In the genomic region with DNA sequence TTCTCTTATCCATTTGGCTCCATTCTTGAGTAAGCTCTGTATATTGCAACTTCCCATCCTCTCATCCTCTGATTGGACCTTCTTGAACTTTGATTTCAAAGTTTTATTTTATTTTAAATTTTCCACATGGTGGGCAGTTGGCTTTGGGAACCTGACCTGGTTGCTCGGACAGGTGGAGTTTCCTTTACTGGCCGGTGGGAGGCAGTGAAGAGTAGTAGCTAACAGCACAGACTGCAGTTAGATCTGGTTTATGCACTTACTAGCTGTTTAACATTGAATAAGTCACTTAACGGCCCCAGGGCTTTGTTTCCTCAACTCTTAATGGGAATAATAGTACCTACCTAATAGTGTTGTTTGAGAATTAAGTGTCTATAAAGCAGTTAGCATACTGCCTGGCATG, we compare ENCODE assay signal across 12 cellular contexts.
DNase-seq lines count a peak whose midpoint lies in the region; ATAC-seq and TF ChIP-seq lines count a peak whose summit lies in the region.
"Had no signal": no experiment of that assay in that cellular context is flagged by ENCODE, and none has a peak within 500 bp of the region (broad histone marks: within the 10 kb centered on the region; RNA-seq: fewer than 3 reads in every experiment).

No MANE protein-coding gene starts in this region.

- no peak overlapping the region for H3K23ac ChIP-seq in H9 (ENCODE audit: insufficient read length, low read depth, low read length)

- H3K4me1 Mint-ChIP-seq in H9, result peaks cover 10 to 17% of the 10 kb centered on the region in 2 experiments
- no peaks in the 10 kb centered on the region for H3K4me1 Mint-ChIP-seq in stimulated activated naive B cell treated with anti-CD40 and anti-IgM and Interleukin-4, amounts not matched to agents 10 μg/mL and 1 μg/mL and 100 μg/mL, for 72 hours
- H3K4me1 Mint-ChIP-seq: activated CD4-positive, alpha-beta T cell treated with anti-CD3 and anti-CD28 coated beads, Interleukin-2, amount 10 ng/mL, durations not matched to agents 7 days and 5 days had no signal

- WGBS in H9 (ENCODE audit: extremely low coverage, insufficient read length, low lambda C conversion rate), result no CpG with 5 or more reads among the region's 3 CpGs

- H3K27ac ChIP-seq in H9 (ENCODE audit: insufficient read length, low read depth, low read length), result no peak overlapping the region
- H3K27ac ChIP-seq in WERI-Rb-1, result no peak overlapping the region
- H3K27ac ChIP-seq in Karpas-422 (ENCODE audit: low read length), result no peak overlapping the region
- H3K27ac ChIP-seq: thoracic aorta had no signal

- no peak overlapping the region for H4K5ac ChIP-seq in H9 (ENCODE audit: insufficient read length, low read depth, low read length)

- H3K56ac ChIP-seq in H9 (ENCODE audit: insufficient read length, low read depth, low read length), result no peak overlapping the region

- no peak overlapping the region for H2BK15ac ChIP-seq in H9 (ENCODE audit: low read depth, low read length)

- H3K4me1 ChIP-seq in H9 (ENCODE audit: insufficient read depth, low read length), result no peaks in the 10 kb centered on the region; the same call in 1 of the 2 replicates
- H3K4me1 ChIP-seq in Karpas-422 (ENCODE audit: low read length), result no peaks in the 10 kb centered on the region

- H3K14ac ChIP-seq in H9 (ENCODE audit: insufficient read depth, low read length), result no peak overlapping the region

- no peak overlapping the region for H2BK5ac ChIP-seq in H9 (ENCODE audit: insufficient read length, low read length)

- ATAC-seq in GM19035 (IDR thresholded peaks at IDR 0.05; ENCODE audit: unreplicated experiment), result no peak
- no peak for ATAC-seq in stimulated activated naive B cell treated with anti-CD40 and anti-IgM and Interleukin-4, amounts not matched to agents 10 μg/mL and 1 μg/mL and 100 μg/mL, for 72 hours (replicated peaks)

- H3K9ac ChIP-seq in H9 (ENCODE audit: extremely low read depth, insufficient read length, low read length) (no peak overlapping the region), Karpas-422 (ENCODE audit: low read length) (no peak overlapping the region)

- no peaks in the 10 kb centered on the region for H4K20me1 ChIP-seq in H9 (ENCODE audit: control insufficient read depth, insufficient read depth, insufficient read length)
- no peaks in the 10 kb centered on the region for H4K20me1 ChIP-seq in Karpas-422 (ENCODE audit: insufficient read depth, low read depth, low read length)

- no peak overlapping the region for H4K91ac ChIP-seq in H9 (ENCODE audit: insufficient read length, low read depth, low read length)

- no peak overlapping the region for H3K27ac Mint-ChIP-seq in H9
- no peak overlapping the region for H3K27ac Mint-ChIP-seq in stimulated activated naive B cell treated with anti-CD40 and anti-IgM and Interleukin-4, amounts not matched to agents 10 μg/mL and 1 μg/mL and 100 μg/mL, for 72 hours
- H3K27ac Mint-ChIP-seq: activated CD4-positive, alpha-beta T cell treated with anti-CD3 and anti-CD28 coated beads, Interleukin-2, amount 10 ng/mL, durations not matched to agents 7 days and 5 days had no signal

- no peaks in the 10 kb centered on the region for H3K36me3 Mint-ChIP-seq in H9 (ENCODE audit: insufficient read depth in 1 of 3, low read depth in 3 of 3)
- no peaks in the 10 kb centered on the region for H3K36me3 Mint-ChIP-seq in stimulated activated naive B cell treated with anti-CD40 and anti-IgM and Interleukin-4, amounts not matched to agents 10 μg/mL and 1 μg/mL and 100 μg/mL, for 72 hours

- H2AFZ ChIP-seq in H9 (ENCODE audit: low read length) (no peak overlapping the region), Karpas-422 (ENCODE audit: low read length) (no peak overlapping the region)

- no peaks in the 10 kb centered on the region for H3K9me2 ChIP-seq in Karpas-422 (replicated peaks; ENCODE audit: insufficient read depth, low read length)

- TF ChIP-seq CTCF in H9 (conservative IDR thresholded peaks at IDR 0.05), result peak; percentile 84
- TF ChIP-seq CTCF in WERI-Rb-1 (IDR thresholded peaks at IDR 0.05; ENCODE audit: low read depth, low read length), result peak; percentile 58

- H3T11ph ChIP-seq in H9 (ENCODE audit: low read length), result no peak overlapping the region

- H3K9me3 Mint-ChIP-seq in H9, result peaks cover 0 to 1% of the 10 kb centered on the region in 2 experiments; a peak in 2 of 5 replicates
- peaks cover 0 to under 1% of the 10 kb centered on the region in 2 donors for H3K9me3 Mint-ChIP-seq in stimulated activated naive B cell treated with anti-CD40 and anti-IgM and Interleukin-4, amounts not matched to agents 10 μg/mL and 1 μg/mL and 100 μg/mL, for 72 hours
- H3K9me3 Mint-ChIP-seq: activated CD4-positive, alpha-beta T cell treated with anti-CD3 and anti-CD28 coated beads, Interleukin-2, amount 10 ng/mL, durations not matched to agents 7 days and 5 days had no signal

- no peak overlapping the region for H3K4me3 ChIP-seq in WERI-Rb-1 (ENCODE audit: low read depth, low read length)
- H3K4me3 ChIP-seq in Karpas-422 (ENCODE audit: low read length), result no peak overlapping the region
- H3K4me3 ChIP-seq: thoracic aorta had no signal

- H2AK5ac ChIP-seq in H9 (ENCODE audit: insufficient read length, low read length), result no peak overlapping the region

- H3K36me3 ChIP-seq in WERI-Rb-1, result no peaks in the 10 kb centered on the region
- no peaks in the 10 kb centered on the region for H3K36me3 ChIP-seq in Karpas-422 (ENCODE audit: insufficient read depth, low read length)
- H3K36me3 ChIP-seq: thoracic aorta had no signal

- peak; percentile 11 for DNase-seq in COLO668 (lab: John Stamatoyannopoulos, UW; ENCODE audit: unreplicated experiment)
- peak; percentile 54 for DNase-seq in H9
- DNase-seq in WERI-Rb-1, result peak; percentile 8
- peak; percentile 24 for DNase-seq in left kidney (ENCODE audit: low read depth, low spot score)
- DNase-seq in Karpas-422, result no peak
- DNase-seq in activated CD8-positive, alpha-beta memory T cell treated with anti-CD3 and anti-CD28 coated beads for 24 hours, result no peak
- DNase-seq in stimulated activated naive B cell treated with anti-CD40 and anti-IgM and Interleukin-4, amounts not matched to agents 10 μg/mL and 1 μg/mL and 100 μg/mL, for 72 hours, result no peak
- DNase-seq: activated CD4-positive, alpha-beta T cell treated with anti-CD3 and anti-CD28 coated beads, Interleukin-2, amount 10 ng/mL, durations not matched to agents 7 days and 5 days; aorta; NCI-H2029 had no signal

- H4K8ac ChIP-seq in H9 (replicated peaks; ENCODE audit: insufficient read length, low read depth, low read length), result no peak overlapping the region

- H2BK120ac ChIP-seq in H9 (ENCODE audit: low read depth, low read length, poor library complexity, severe bottlenecking), result no peak overlapping the region

- H2BK20ac ChIP-seq in H9 (ENCODE audit: low read depth, low read length, poor library complexity, severe bottlenecking), result no peak overlapping the region

- H3K4me2 ChIP-seq in H9 (ENCODE audit: insufficient read depth, insufficient read length, low read length) (no peak overlapping the region), Karpas-422 (ENCODE audit: low read depth, low read length, poor library complexity, severe bottlenecking) (no peak overlapping the region)

- no peaks in the 10 kb centered on the region for H3K23me2 ChIP-seq in H9 (ENCODE audit: insufficient read length, low read depth, low read length, poor library complexity, severe bottlenecking)

- no peak overlapping the region for H2BK12ac ChIP-seq in H9 (ENCODE audit: insufficient read length, low read depth, low read length)

- H3K79me1 ChIP-seq in H9 (ENCODE audit: insufficient read depth, low read depth, low read length, poor library complexity, severe bottlenecking), result no peaks in the 10 kb centered on the region

- peaks cover 3% of the 10 kb centered on the region; the same call in 1 of the 2 replicates for H3K27me3 Mint-ChIP-seq in H9 (ENCODE audit: low read depth)
- peaks cover 9 to 20% of the 10 kb centered on the region in 2 donors for H3K27me3 Mint-ChIP-seq in stimulated activated naive B cell treated with anti-CD40 and anti-IgM and Interleukin-4, amounts not matched to agents 10 μg/mL and 1 μg/mL and 100 μg/mL, for 72 hours
- H3K27me3 Mint-ChIP-seq: activated CD4-positive, alpha-beta T cell treated with anti-CD3 and anti-CD28 coated beads, Interleukin-2, amount 10 ng/mL, durations not matched to agents 7 days and 5 days had no signal

- no peaks in the 10 kb centered on the region for H3K9me3 ChIP-seq in H9 (ENCODE audit: control insufficient read depth, low read depth, low read length)
- no peaks in the 10 kb centered on the region for H3K9me3 ChIP-seq in WERI-Rb-1 (ENCODE audit: severe bottlenecking)
- no peaks in the 10 kb centered on the region for H3K9me3 ChIP-seq in Karpas-422 (ENCODE audit: low read length)
- H3K9me3 ChIP-seq: thoracic aorta had no signal

- no peak overlapping the region for H3K4me3 Mint-ChIP-seq in H9
- H3K4me3 Mint-ChIP-seq in stimulated activated naive B cell treated with anti-CD40 and anti-IgM and Interleukin-4, amounts not matched to agents 10 μg/mL and 1 μg/mL and 100 μg/mL, for 72 hours, result no peak overlapping the region
- H3K4me3 Mint-ChIP-seq: activated CD4-positive, alpha-beta T cell treated with anti-CD3 and anti-CD28 coated beads, Interleukin-2, amount 10 ng/mL, durations not matched to agents 7 days and 5 days had no signal

- H3K27me3 ChIP-seq in H9 (ENCODE audit: insufficient read depth, low read length) (no peaks in the 10 kb centered on the region), WERI-Rb-1 (ENCODE audit: insufficient read depth, low read depth, severe bottlenecking) (peaks cover 75% of the 10 kb centered on the region), Karpas-422 (ENCODE audit: low read length) (no peaks in the 10 kb centered on the region)

- no peak overlapping the region for H3K4ac ChIP-seq in H9 (ENCODE audit: low read depth, low read length)

- no peak overlapping the region for H3K18ac ChIP-seq in H9 (ENCODE audit: insufficient read length, low read depth, low read length)

- H3K79me2 ChIP-seq in H9 (ENCODE audit: insufficient read depth, low read length), result no peaks in the 10 kb centered on the region
- H3K79me2 ChIP-seq in Karpas-422 (ENCODE audit: low read length), result no peaks in the 10 kb centered on the region

Comparison
In these comparisons a context has a peak if more than half of its experiments do, and no peak if none do; other contexts are left out.
1. DNase-seq: peak in COLO668 (single experiment), H9 (single experiment), WERI-Rb-1 (single experiment) and left kidney (single experiment); none in Karpas-422 (single experiment), activated CD8-positive, alpha-beta memory T cell treated with anti-CD3 and anti-CD28 coated beads for 24 hours (single experiment) and stimulated activated naive B cell treated with anti-CD40 and anti-IgM and Interleukin-4, amounts not matched to agents 10 μg/mL and 1 μg/mL and 100 μg/mL, for 72 hours (single experiment).